Comparison of ENCODE assay signal across 16 cellular contexts in genomic region chr12:46227616-46228015, GRCh38. TPM values are rescaled to one million over a fixed set of nuclear protein-coding genes. Genes with fewer than 3 reads are reported as not detected.
A peak's percentile ranks its signal among the peaks of the same experiment; 100 is the strongest.
DNase-seq lines count a peak whose midpoint lies in the region; ATAC-seq, FAIRE-seq and TF ChIP-seq lines count a peak whose summit lies in the region.
"Had no signal": no experiment of that assay in that cellular context is flagged by ENCODE, and none has a peak within 500 bp of the region (broad histone marks: within the 10 kb centered on the region; RNA-seq: fewer than 3 reads in every experiment).

No MANE protein-coding gene starts in this region.

- CTCF ChIA-PET in T-cell (lab: Charles Lee): interaction anchor here in 1 of 2 donors (0.6 to 1.1 kb wide), 3 partner anchors 39 to 1155 kb away, joined by 3 to 5 read pairs (median 5); no protein-coding TSS in a partner anchor

- H3K27me3 Mint-ChIP-seq in CD4-positive, CD25-positive, alpha-beta regulatory T cell: no peaks in the 10 kb centered on the region
- H3K27me3 Mint-ChIP-seq in T-cell: no peaks in the 10 kb centered on the region
- H3K27me3 Mint-ChIP-seq: stimulated activated naive CD8-positive, alpha-beta T cell treated with anti-CD3 and anti-CD28 coated beads, Interleukin-15, amount 100 ng/mL, for 72 hours had no signal

- peaks cover 67% of the 10 kb centered on the region for H3K36me3 ChIP-seq in CD4-positive, CD25-positive, alpha-beta regulatory T cell (ENCODE audit: control insufficient read depth, insufficient read depth, low read length)
- H3K36me3 ChIP-seq in mucosa of descending colon (ENCODE audit: low read depth): no peaks in the 10 kb centered on the region
- peaks cover 33% of the 10 kb centered on the region for H3K36me3 ChIP-seq in effector memory CD4-positive, alpha-beta T cell (ENCODE audit: control insufficient read depth, insufficient read depth, low read length)

- H3K9me3 ChIP-seq in CD4-positive, CD25-positive, alpha-beta regulatory T cell (ENCODE audit: control insufficient read depth in 2 of 2, low read length in 2 of 2): no peaks in the 10 kb centered on the region
- H3K9me3 ChIP-seq in mucosa of descending colon: no peaks in the 10 kb centered on the region
- no peaks in the 10 kb centered on the region for H3K9me3 ChIP-seq in effector memory CD4-positive, alpha-beta T cell (ENCODE audit: control insufficient read depth, low read length)

- peaks cover 65 to 93% (median 77%) of the 10 kb centered on the region in 4 donors for H3K4me1 Mint-ChIP-seq in CD4-positive, CD25-positive, alpha-beta regulatory T cell
- peaks cover 68 to 91% (median 91%) of the 10 kb centered on the region in 3 donors for H3K4me1 Mint-ChIP-seq in T-cell

- TF ChIP-seq CTCF in mucosa of descending colon (IDR thresholded peaks at IDR 0.05): no peak

- FAIRE-seq in GM18507 (lab: Jason Lieb, UNC): peak; percentile 38

- peaks cover 43% of the 10 kb centered on the region for H3K4me1 ChIP-seq in CD4-positive, CD25-positive, alpha-beta regulatory T cell (ENCODE audit: control insufficient read depth, insufficient read depth, low read length, poor library complexity, severe bottlenecking)
- peaks cover 2% of the 10 kb centered on the region for H3K4me1 ChIP-seq in mucosa of descending colon (ENCODE audit: low read depth)
- peaks cover 15% of the 10 kb centered on the region for H3K4me1 ChIP-seq in effector memory CD4-positive, alpha-beta T cell (ENCODE audit: control insufficient read depth, insufficient read depth, low read length, poor library complexity, severe bottlenecking)

- H3K4me3 ChIP-seq in CD4-positive, CD25-positive, alpha-beta regulatory T cell (ENCODE audit: low read depth, low read length): no peak overlapping the region
- no peak overlapping the region for H3K4me3 ChIP-seq in mucosa of descending colon
- H3K4me3 ChIP-seq in effector memory CD4-positive, alpha-beta T cell (ENCODE audit: insufficient read depth, low read depth, low read length, poor library complexity, severe bottlenecking): no peak overlapping the region
- H3K4me3 ChIP-seq: skin epidermis had no signal

- no peak overlapping the region for H3K27ac ChIP-seq in CD4-positive, CD25-positive, alpha-beta regulatory T cell (ENCODE audit: insufficient read depth, low read length, poor library complexity, severe bottlenecking)
- no peak overlapping the region for H3K27ac ChIP-seq in effector memory CD4-positive, alpha-beta T cell (ENCODE audit: insufficient read depth, low read length, poor library complexity, severe bottlenecking)
- H3K27ac ChIP-seq: KMS-11, skin epidermis, WERI-Rb-1 had no signal

- H3K27me3 ChIP-seq in CD4-positive, CD25-positive, alpha-beta regulatory T cell (ENCODE audit: control insufficient read depth, insufficient read depth, low read length): no peaks in the 10 kb centered on the region
- no peaks in the 10 kb centered on the region for H3K27me3 ChIP-seq in effector memory CD4-positive, alpha-beta T cell (replicated peaks; ENCODE audit: control insufficient read depth, insufficient read depth, low read length, poor library complexity, severe bottlenecking)

- DNase-seq in CD4-positive, CD25-positive, alpha-beta regulatory T cell: no peak
- no peak for DNase-seq in GM18507 (ENCODE audit: extremely low spot score, insufficient read length, low read depth)
- DNase-seq in T-cell: no peak
- no peak for DNase-seq in mucosa of descending colon
- DNase-seq in effector memory CD4-positive, alpha-beta T cell: no peak
- DNase-seq in NCI-H2081 treated with DMSO at 0.1 percent for 48 hours (lab: John Stamatoyannopoulos, UW): no peak
- DNase-seq in DMS53 treated with DMSO at 0.1 percent for 48 hours (lab: John Stamatoyannopoulos, UW; ENCODE audit: unreplicated experiment): no peak
- DNase-seq: activated CD8-positive, alpha-beta memory T cell treated with anti-CD3 and anti-CD28 coated beads, Interleukin-2, amount 50 U/mL, for 4 hours; cerebellar nuclear complex; islet precursor cell; NCI-H146; OCI-M1; stimulated activated naive CD8-positive, alpha-beta T cell treated with anti-CD3 and anti-CD28 coated beads, Interleukin-15, amount 100 ng/mL, for 72 hours; WERI-Rb-1 had no signal

- intact Hi-C loops in mucosa of descending colon (cut with DNase I, micrococcal nuclease): no loop called here

- H3K36me3 Mint-ChIP-seq in CD4-positive, CD25-positive, alpha-beta regulatory T cell: peaks cover 68% of the 10 kb centered on the region
- H3K36me3 Mint-ChIP-seq in T-cell: peaks cover 85% of the 10 kb centered on the region

- POLR2A ChIA-PET in T-cell (lab: Charles Lee): interaction anchor here in 1 of 2 donors (0.6 to 1.0 kb wide), 3 partner anchors 11 to 15 kb away, joined by 3 to 6 read pairs (median 3); no protein-coding TSS in a partner anchor

- peak overlapping the region in 3 of 4 donors; percentile 6 to 32 (median 12) for H3K4me3 Mint-ChIP-seq in CD4-positive, CD25-positive, alpha-beta regulatory T cell
- H3K4me3 Mint-ChIP-seq in T-cell: no peak overlapping the region
- H3K4me3 Mint-ChIP-seq: stimulated activated naive CD8-positive, alpha-beta T cell treated with anti-CD3 and anti-CD28 coated beads, Interleukin-15, amount 100 ng/mL, for 72 hours had no signal

- peak overlapping the region in 2 of 3 donors; percentile 27 to 75 for H3K27ac Mint-ChIP-seq in CD4-positive, CD25-positive, alpha-beta regulatory T cell
- H3K27ac Mint-ChIP-seq in T-cell: peak overlapping the region; percentile 66 to 74

- H3K9me3 Mint-ChIP-seq in CD4-positive, CD25-positive, alpha-beta regulatory T cell: peaks cover 0 to 2% (median 0%) of the 10 kb centered on the region in 7 donors
- H3K9me3 Mint-ChIP-seq in T-cell: no peaks in the 10 kb centered on the region
- H3K9me3 Mint-ChIP-seq: stimulated activated naive CD8-positive, alpha-beta T cell treated with anti-CD3 and anti-CD28 coated beads, Interleukin-15, amount 100 ng/mL, for 72 hours had no signal

- no peak for ATAC-seq in CD4-positive, CD25-positive, alpha-beta regulatory T cell (ENCODE audit: low read depth in 2 of 2)
- ATAC-seq in T-cell (replicated peaks in 1 of 4) (no peak), mucosa of descending colon (peak; percentile 21)
- ATAC-seq: stimulated activated naive CD8-positive, alpha-beta T cell treated with anti-CD3 and anti-CD28 coated beads, Interleukin-15, amount 100 ng/mL, for 72 hours had no signal

RNA-seq across cellular contexts. Expression of gene SLC38A1, which starts 41.2 kb away (rescaled TPM):
- 342 TPM for total RNA-seq in CD4-positive, CD25-positive, alpha-beta regulatory T cell
- polyA plus RNA-seq in CD4-positive, CD25-positive, alpha-beta regulatory T cell: 100 to 1,000 TPM; 257 to 279 (median 272) TPM
- total RNA-seq in T-cell (100 to 1,000 TPM; 273 to 321 (median 286) TPM), mucosa of descending colon (100 to 1,000 TPM; 116 to 157 (median 132) TPM)

Comparison
In these comparisons a context has a peak if more than half of its experiments do, and no peak if none do; other contexts are left out.
1. H3K4me3 Mint-ChIP-seq: peak in CD4-positive, CD25-positive, alpha-beta regulatory T cell (3 of 4); none in T-cell (0 of 3).